Comparison of ENCODE assay signal across 10 cellular contexts in genomic region chr1:220711086-220711809, GRCh38. TPM values are rescaled to one million over a fixed set of nuclear protein-coding genes. Genes with fewer than 3 reads are reported as not detected.
DNase-seq lines count a peak whose midpoint lies in the region; ATAC-seq and TF ChIP-seq lines count a peak whose summit lies in the region.
"Had no signal": no experiment of that assay in that cellular context is flagged by ENCODE, and none has a peak within 500 bp of the region (broad histone marks: within the 10 kb centered on the region; RNA-seq: fewer than 3 reads in every experiment).

No MANE protein-coding gene starts in this region.

- DNase-seq in RPMI8226, result peak; percentile 28
- no peak for DNase-seq in stomach
- DNase-seq in T1000 (lab: John Stamatoyannopoulos, UW), result no peak
- DNase-seq in activated CD4-positive, alpha-beta T cell treated with anti-CD3 and anti-CD28 coated beads for 48 hours, result no peak
- no peak for DNase-seq in thyroid gland
- DNase-seq: activated CD4-positive, alpha-beta memory T cell treated with anti-CD3 and anti-CD28 coated beads for 36 hours had no signal

- H3K27me3 ChIP-seq in stomach (peaks cover 0 to 4% (median 0%) of the 10 kb centered on the region in 3 donors), thyroid gland (no peaks in the 10 kb centered on the region)

- intact Hi-C loops in stomach (cut with DNase I; ENCODE audit: low total_unique reads) (no loop called here), thyroid gland (cut with DNase I) (no loop called here)

- no peak for TF ChIP-seq POLR2A in stomach (IDR thresholded peaks at IDR 0.05)
- TF ChIP-seq POLR2A in thyroid gland (IDR thresholded peaks at IDR 0.05), result no peak

- ATAC-seq in GM19438 (IDR thresholded peaks at IDR 0.05; ENCODE audit: low read depth, unreplicated experiment), result peak; percentile 78
- ATAC-seq in HG03045 (IDR thresholded peaks at IDR 0.05; ENCODE audit: unreplicated experiment), result peak; percentile 89
- ATAC-seq: Panc1 had no signal

- 72 to 79% (median 76%) methylated on average over 9 of the region's 9 CpGs for WGBS in stomach, 5 donors
- WGBS in thyroid gland, 2 donors, result 75 to 79% methylated on average over 9 of the region's 9 CpGs

- H3K4me1 ChIP-seq in stomach (peaks cover 4 to 17% (median 7%) of the 10 kb centered on the region in 4 donors), thyroid gland (no peaks in the 10 kb centered on the region)

- peak overlapping the region; percentile 72 for H3K27ac ChIP-seq in C4-2B
- no peak overlapping the region for H3K27ac ChIP-seq in stomach
- no peak overlapping the region for H3K27ac ChIP-seq in thyroid gland

- TF ChIP-seq CTCF in C4-2B (conservative IDR thresholded peaks at IDR 0.05), result no peak
- no peak for TF ChIP-seq CTCF in stomach (IDR thresholded peaks at IDR 0.05)
- no peak for TF ChIP-seq CTCF in thyroid gland (IDR thresholded peaks at IDR 0.05)

- H3K4me3 ChIP-seq in stomach (no peak overlapping the region), thyroid gland (replicated peaks in 1 of 3) (no peak overlapping the region)

- no peaks in the 10 kb centered on the region for H3K36me3 ChIP-seq in stomach
- H3K36me3 ChIP-seq in thyroid gland, result no peaks in the 10 kb centered on the region

- H3K9me3 ChIP-seq in stomach, result peaks cover 0 to 7% (median 2%) of the 10 kb centered on the region in 4 donors
- H3K9me3 ChIP-seq in thyroid gland, result no peaks in the 10 kb centered on the region

- no peak for TF ChIP-seq EP300 in stomach (IDR thresholded peaks at IDR 0.05)

RNA-seq across cellular contexts. Expression of gene C1orf115, which starts 21.1 kb away (rescaled TPM):
- total RNA-seq in stomach (10 to 100 TPM in 3 of 5 donors, 1 to 10 TPM in 2; 9.3 to 23.2 (median 12.3) TPM), thyroid gland (10 to 100 TPM; 24.3 to 41.4 (median 31.1) TPM)
- 10 to 100 TPM; 13.5 to 28.8 (median 21.7) TPM for polyA plus RNA-seq in stomach

RNA-seq across cellular contexts. Expression of gene MTARC2, which starts 36.9 kb away (rescaled TPM):
- total RNA-seq in stomach, result 10 to 100 TPM in 4 of 5 donors, 1 to 10 TPM in 1; 9.9 to 83.4 (median 51.3) TPM
- polyA plus RNA-seq in stomach, result 10 to 100 TPM in 2 of 3 donors, 1 to 10 TPM in 1; 7.3 to 18.3 (median 11.3) TPM
- 10 to 100 TPM; 69.5 to 81.3 (median 75.8) TPM for total RNA-seq in thyroid gland
- total RNA-seq: activated CD4-positive, alpha-beta memory T cell treated with anti-CD3 and anti-CD28 coated beads for 36 hours had no signal
